Comparison of ENCODE assay signal across 8 cellular contexts in genomic region chr4:86961605-86962295, GRCh38. TPM values are rescaled to one million over a fixed set of nuclear protein-coding genes. Genes with fewer than 3 reads are reported as not detected.
A peak's percentile ranks its signal among the peaks of the same experiment; 100 is the strongest.
DNase-seq lines count a peak whose midpoint lies in the region; ATAC-seq and TF ChIP-seq lines count a peak whose summit lies in the region.

No MANE protein-coding gene starts in this region.

- peak; percentile 82 for ATAC-seq in HG02840 (IDR thresholded peaks at IDR 0.05; ENCODE audit: low FRiP score, unreplicated experiment)
- peak; percentile 56 to 57 for ATAC-seq in activated naive CD4-positive, alpha-beta T cell treated with anti-CD3 and anti-CD28 coated beads, Interleukin-2, amount 50 U/mL, for 72 hours

- no peaks in the 10 kb centered on the region for H3K27me3 ChIP-seq in mucosa of rectum (ENCODE audit: control insufficient read depth in 2 of 2, insufficient read depth in 2 of 2, low read length in 2 of 2)
- no peaks in the 10 kb centered on the region for H3K27me3 ChIP-seq in osteoblast (ENCODE audit: insufficient read depth, low read length)

- DNase-seq in activated naive CD4-positive, alpha-beta T cell treated with anti-CD3 and anti-CD28 coated beads, Interleukin-2, amount 10 ng/mL, durations not matched to agents 7 days and 5 days: peak; percentile 21
- DNase-seq in activated naive CD4-positive, alpha-beta T cell treated with Interleukin-2 at 50 U/mL for 16 hours: no peak
- DNase-seq in NCI-H1417 treated with DMSO at 0.1 percent for 48 hours (lab: John Stamatoyannopoulos, UW) (peak; percentile 14), osteoblast (ENCODE audit: insufficient read length, low spot score, missing footprints) (no peak), amniotic stem cell (lab: John Stamatoyannopoulos, UW) (no peak)
- no peak for DNase-seq in activated naive CD4-positive, alpha-beta T cell treated with anti-CD3 and anti-CD28 coated beads, Interleukin-2, amount 50 U/mL, for 72 hours (ENCODE audit: low spot score in 2 of 2)

- no peaks in the 10 kb centered on the region for H4K20me1 ChIP-seq in osteoblast (ENCODE audit: insufficient read depth, low read length)

- H3K4me3 ChIP-seq in mucosa of rectum (ENCODE audit: low read length in 2 of 2) (no peak overlapping the region), osteoblast (ENCODE audit: insufficient read depth, low read length) (no peak overlapping the region)

- no peak for TF ChIP-seq CTCF in osteoblast (IDR thresholded peaks at IDR 0.05; ENCODE audit: extremely low read depth, low read depth, low read length)

- H3K4me2 ChIP-seq in osteoblast (ENCODE audit: insufficient read depth, low read length): no peak overlapping the region

- H3K36me3 ChIP-seq in mucosa of rectum (ENCODE audit: control insufficient read depth in 2 of 2, insufficient read depth in 2 of 2, low read length in 2 of 2) (no peaks in the 10 kb centered on the region), osteoblast (ENCODE audit: insufficient read depth, low read length) (no peaks in the 10 kb centered on the region)

- H3K27ac ChIP-seq in mucosa of rectum (ENCODE audit: low read depth in 2 of 2, low read length in 2 of 2) (peak overlapping the region; percentile 11 to 50), osteoblast (ENCODE audit: low read depth, low read length) (no peak overlapping the region)

- CTCF ChIA-PET in activated naive CD4-positive, alpha-beta T cell treated with anti-CD3 and anti-CD28 coated beads, Interleukin-2, amount 10 ng/mL, durations not matched to agents 7 days and 5 days (lab: Charles Lee): interaction anchor here (1.4 to 1.6 kb wide), 3 partner anchors 26 to 48 kb away, joined by 3 to 7 read pairs (median 4); partner anchors contain the start of gene AFF1

- H3K9me3 Mint-ChIP-seq in activated naive CD4-positive, alpha-beta T cell treated with anti-CD3 and anti-CD28 coated beads, Interleukin-2, amount 10 ng/mL, durations not matched to agents 7 days and 5 days: no peaks in the 10 kb centered on the region
- no peaks in the 10 kb centered on the region for H3K9me3 Mint-ChIP-seq in activated naive CD4-positive, alpha-beta T cell treated with anti-CD3 and anti-CD28 coated beads, Interleukin-2, amount 50 U/mL, for 72 hours

- H3K36me3 Mint-ChIP-seq in activated naive CD4-positive, alpha-beta T cell treated with anti-CD3 and anti-CD28 coated beads, Interleukin-2, amount 10 ng/mL, durations not matched to agents 7 days and 5 days: peaks cover 20% of the 10 kb centered on the region
- H3K36me3 Mint-ChIP-seq in activated naive CD4-positive, alpha-beta T cell treated with anti-CD3 and anti-CD28 coated beads, Interleukin-2, amount 50 U/mL, for 72 hours: peaks cover 0 to 26% of the 10 kb centered on the region in 2 donors

- no peaks in the 10 kb centered on the region for H3K9me3 ChIP-seq in mucosa of rectum (ENCODE audit: control insufficient read depth in 2 of 2, low read length in 2 of 2)
- no peaks in the 10 kb centered on the region for H3K9me3 ChIP-seq in osteoblast (ENCODE audit: low read depth, low read length)

- no peak overlapping the region for H3K27ac Mint-ChIP-seq in activated naive CD4-positive, alpha-beta T cell treated with anti-CD3 and anti-CD28 coated beads, Interleukin-2, amount 10 ng/mL, durations not matched to agents 7 days and 5 days
- H3K27ac Mint-ChIP-seq in activated naive CD4-positive, alpha-beta T cell treated with anti-CD3 and anti-CD28 coated beads, Interleukin-2, amount 50 U/mL, for 72 hours: no peak overlapping the region

- no peaks in the 10 kb centered on the region for H3K27me3 Mint-ChIP-seq in activated naive CD4-positive, alpha-beta T cell treated with anti-CD3 and anti-CD28 coated beads, Interleukin-2, amount 10 ng/mL, durations not matched to agents 7 days and 5 days

- no peak overlapping the region for H2AFZ ChIP-seq in osteoblast (ENCODE audit: low read length)

- H3K9ac ChIP-seq in mucosa of rectum (ENCODE audit: low read depth in 1 of 2, low read length in 2 of 2): no peak overlapping the region

- H3K4me3 Mint-ChIP-seq in activated naive CD4-positive, alpha-beta T cell treated with anti-CD3 and anti-CD28 coated beads, Interleukin-2, amount 10 ng/mL, durations not matched to agents 7 days and 5 days: no peak overlapping the region

- H3K4me1 ChIP-seq in mucosa of rectum (ENCODE audit: control insufficient read depth in 2 of 2, insufficient read depth in 2 of 2, low read length in 2 of 2) (peaks cover 13 to 17% of the 10 kb centered on the region in 2 donors), osteoblast (ENCODE audit: insufficient read depth, low read length) (peaks cover 17% of the 10 kb centered on the region)

- no peaks in the 10 kb centered on the region for H3K79me2 ChIP-seq in osteoblast (ENCODE audit: insufficient read depth, low read length)

- H3K4me1 Mint-ChIP-seq in activated naive CD4-positive, alpha-beta T cell treated with anti-CD3 and anti-CD28 coated beads, Interleukin-2, amount 10 ng/mL, durations not matched to agents 7 days and 5 days: peaks cover 16% of the 10 kb centered on the region

RNA-seq across cellular contexts. Expression of gene AFF1, which starts 26.9 kb away (rescaled TPM):
- 10 to 100 TPM; 41.5 to 71.7 TPM for total RNA-seq in activated naive CD4-positive, alpha-beta T cell treated with anti-CD3 and anti-CD28 coated beads, Interleukin-2, amount 50 U/mL, for 72 hours
- total RNA-seq in osteoblast: 19.5 and 22.7 TPM in 2 replicates

Comparison
In these comparisons a context has a peak if more than half of its experiments do, and no peak if none do; other contexts are left out.
1. DNase-seq: peak in activated naive CD4-positive, alpha-beta T cell treated with anti-CD3 and anti-CD28 coated beads, Interleukin-2, amount 10 ng/mL, durations not matched to agents 7 days and 5 days (single experiment) and NCI-H1417 treated with DMSO at 0.1 percent for 48 hours (single experiment); none in activated naive CD4-positive, alpha-beta T cell treated with Interleukin-2 at 50 U/mL for 16 hours (single experiment), activated naive CD4-positive, alpha-beta T cell treated with anti-CD3 and anti-CD28 coated beads, Interleukin-2, amount 50 U/mL, for 72 hours (0 of 2), osteoblast (single experiment) and amniotic stem cell (single experiment).